26 cellular contexts compared by ENCODE assay signal in genomic region chr16:75343311-75343710, GRCh38.
DNase-seq lines count a peak whose midpoint lies in the region; ATAC-seq and TF ChIP-seq lines count a peak whose summit lies in the region.
"Had no signal": no experiment of that assay in that cellular context is flagged by ENCODE, and none has a peak within 500 bp of the region (broad histone marks: within the 10 kb centered on the region; RNA-seq: fewer than 3 reads in every experiment).

No MANE protein-coding gene starts in this region.

- TF ChIP-seq EP300 in SK-N-SH (IDR thresholded peaks at IDR 0.05; ENCODE audit: borderline replicate concordance in 1 of 2, low read depth in 1 of 2, low read length in 1 of 2) (no peak), suprapubic skin (IDR thresholded peaks at IDR 0.05) (no peak)

- no peak for ATAC-seq in SK-N-SH treated with all-trans-retinoic acid at 6 μM for 48 hours
- no peak for ATAC-seq in HG02678 (IDR thresholded peaks at IDR 0.05; ENCODE audit: unreplicated experiment)
- ATAC-seq in activated naive CD8-positive, alpha-beta T cell treated with anti-CD3 and anti-CD28 coated beads, Interleukin-2, amount 50 U/mL, for 24 hours: no peak
- ATAC-seq: activated CD8-positive, alpha-beta memory T cell treated with anti-CD3 and anti-CD28 coated beads, Interleukin-2, amount 10 ng/mL, durations not matched to agents 7 days and 5 days; CD8-positive, alpha-beta T cell; naive thymus-derived CD4-positive, alpha-beta T cell; stimulated activated effector memory CD8-positive, alpha-beta T cell treated with anti-CD3 and anti-CD28 coated beads, Interleukin-12 subunit alpha, Interleukin-12 subunit beta, amount 100 ng/mL, for 72 hours; T-helper 17 cell had no signal

- H3K4me3 Mint-ChIP-seq in activated naive CD8-positive, alpha-beta T cell treated with anti-CD3 and anti-CD28 coated beads, Interleukin-2, amount 50 U/mL, for 24 hours: no peak overlapping the region
- H3K4me3 Mint-ChIP-seq: activated CD4-positive, alpha-beta T cell treated with anti-CD3 and anti-CD28 coated beads, Interleukin-2, amount 10 ng/mL, durations not matched to agents 7 days and 5 days; activated CD8-positive, alpha-beta memory T cell treated with anti-CD3 and anti-CD28 coated beads, Interleukin-2, amount 10 ng/mL, durations not matched to agents 7 days and 5 days; activated naive CD4-positive, alpha-beta T cell treated with anti-CD3 and anti-CD28 coated beads, Interleukin-2, amount 50 U/mL, for 24 hours; CD8-positive, alpha-beta T cell; memory B cell; naive thymus-derived CD4-positive, alpha-beta T cell; stimulated activated effector memory CD8-positive, alpha-beta T cell treated with anti-CD3 and anti-CD28 coated beads, Interleukin-12 subunit alpha, Interleukin-12 subunit beta, amount 100 ng/mL, for 72 hours; T-helper 17 cell had no signal

- no peaks in the 10 kb centered on the region for H3K9me2 ChIP-seq in SK-N-SH

- peak overlapping the region; percentile 57 for H3K4me2 ChIP-seq in SK-N-SH
- H3K4me2 ChIP-seq: KMS-11 had no signal

- no peak overlapping the region for H3K27ac Mint-ChIP-seq in activated naive CD8-positive, alpha-beta T cell treated with anti-CD3 and anti-CD28 coated beads, Interleukin-2, amount 50 U/mL, for 24 hours
- H3K27ac Mint-ChIP-seq: activated CD4-positive, alpha-beta T cell treated with anti-CD3 and anti-CD28 coated beads, Interleukin-2, amount 10 ng/mL, durations not matched to agents 7 days and 5 days; activated CD8-positive, alpha-beta memory T cell treated with anti-CD3 and anti-CD28 coated beads, Interleukin-2, amount 10 ng/mL, durations not matched to agents 7 days and 5 days; activated naive CD4-positive, alpha-beta T cell treated with anti-CD3 and anti-CD28 coated beads, Interleukin-2, amount 50 U/mL, for 24 hours; CD8-positive, alpha-beta T cell; memory B cell; naive thymus-derived CD4-positive, alpha-beta T cell; T-helper 17 cell had no signal

- H3K4me3 ChIP-seq in SK-N-SH (ENCODE audit: low read depth in 2 of 2, low read length in 1 of 2): no peak overlapping the region
- H3K4me3 ChIP-seq in brain microvascular endothelial cell (ENCODE audit: low read depth, low read length): no peak overlapping the region
- no peak overlapping the region for H3K4me3 ChIP-seq in mesodermal cell (ENCODE audit: extremely low read depth, insufficient read depth, low read length, poor library complexity, severe bottlenecking)
- H3K4me3 ChIP-seq in suprapubic skin: no peak overlapping the region
- H3K4me3 ChIP-seq: SJSA1 had no signal

- CTCF ChIA-PET in SK-N-SH (lab: Yijun Ruan, JAX): interaction anchor here (0.8 to 2.6 kb wide), 3 partner anchors 13 to 110 kb away, joined by 3 to 12 read pairs (median 4); no protein-coding TSS in a partner anchor

- H3F3A ChIP-seq in SK-N-SH (replicated peaks; ENCODE audit: insufficient read depth): peaks cover 40% of the 10 kb centered on the region

- no peak for TF ChIP-seq POLR2A in suprapubic skin (IDR thresholded peaks at IDR 0.05)

- in situ Hi-C loops in brain microvascular endothelial cell (cut with HindIII; ENCODE audit: low pct_ligation_motif_present, low sequenced_read_pairs): no loop called here

- POLR2A ChIA-PET in SK-N-SH (lab: Yijun Ruan, JAX): no interaction called here

- no peaks in the 10 kb centered on the region for H4K20me1 ChIP-seq in SK-N-SH (ENCODE audit: insufficient read depth)

- H3K36me3 ChIP-seq in SK-N-SH (replicated peaks in 1 of 2; ENCODE audit: control insufficient read depth in 1 of 2, insufficient read depth in 2 of 2, low read length in 1 of 2): peaks cover 3 to 4% of the 10 kb centered on the region in 2 experiments
- H3K36me3 ChIP-seq in brain microvascular endothelial cell (replicated peaks): no peaks in the 10 kb centered on the region
- H3K36me3 ChIP-seq in mesodermal cell (ENCODE audit: control insufficient read depth, insufficient read depth, low read length): peaks cover 9% of the 10 kb centered on the region
- no peaks in the 10 kb centered on the region for H3K36me3 ChIP-seq in suprapubic skin

- TF ChIP-seq RAD21 in SK-N-SH (IDR thresholded peaks at IDR 0.05; ENCODE audit: low read length): no peak

- no peaks in the 10 kb centered on the region for H3K9me3 ChIP-seq in SK-N-SH
- no peaks in the 10 kb centered on the region for H3K9me3 ChIP-seq in mesodermal cell (ENCODE audit: control insufficient read depth, low read length)
- H3K9me3 ChIP-seq in suprapubic skin: no peaks in the 10 kb centered on the region
- H3K9me3 ChIP-seq: SJSA1 had no signal

- H3K36me3 Mint-ChIP-seq in activated naive CD8-positive, alpha-beta T cell treated with anti-CD3 and anti-CD28 coated beads, Interleukin-2, amount 50 U/mL, for 24 hours (ENCODE audit: low read depth): peaks cover 27% of the 10 kb centered on the region

- H3K27ac ChIP-seq in SK-N-SH (ENCODE audit: low read depth in 2 of 2, low read length in 1 of 2) (peak overlapping the region; percentile 23 to 81; a peak in 3 of 4 replicates), brain microvascular endothelial cell (peak overlapping the region; percentile 52), mesodermal cell (ENCODE audit: low read depth, low read length, severe bottlenecking) (peak overlapping the region; percentile 91), suprapubic skin (peak overlapping the region; percentile 1)
- H3K27ac ChIP-seq: 22Rv1, KMS-11, SJSA1 had no signal

- peaks cover 14% of the 10 kb centered on the region for H3K79me2 ChIP-seq in SK-N-SH (ENCODE audit: insufficient read depth)

- H3K27me3 Mint-ChIP-seq in activated naive CD8-positive, alpha-beta T cell treated with anti-CD3 and anti-CD28 coated beads, Interleukin-2, amount 50 U/mL, for 24 hours: peaks cover 2% of the 10 kb centered on the region
- H3K27me3 Mint-ChIP-seq: activated CD4-positive, alpha-beta T cell treated with anti-CD3 and anti-CD28 coated beads, Interleukin-2, amount 10 ng/mL, durations not matched to agents 7 days and 5 days; activated CD8-positive, alpha-beta memory T cell treated with anti-CD3 and anti-CD28 coated beads, Interleukin-2, amount 10 ng/mL, durations not matched to agents 7 days and 5 days; activated naive CD4-positive, alpha-beta T cell treated with anti-CD3 and anti-CD28 coated beads, Interleukin-2, amount 50 U/mL, for 24 hours; T-helper 17 cell had no signal

- H2AFZ ChIP-seq in SK-N-SH (ENCODE audit: low read depth): no peak overlapping the region

- no peak for TF ChIP-seq CTCF in SK-N-SH (IDR thresholded peaks at IDR 0.05)
- no peak for TF ChIP-seq CTCF in brain microvascular endothelial cell (IDR thresholded peaks at IDR 0.05; ENCODE audit: low read depth, low read length, missing control alignments)
- no peak for TF ChIP-seq CTCF in suprapubic skin (IDR thresholded peaks at IDR 0.05)

- H3K4me1 Mint-ChIP-seq in activated naive CD8-positive, alpha-beta T cell treated with anti-CD3 and anti-CD28 coated beads, Interleukin-2, amount 50 U/mL, for 24 hours: peaks cover 2% of the 10 kb centered on the region
- H3K4me1 Mint-ChIP-seq: activated CD8-positive, alpha-beta memory T cell treated with anti-CD3 and anti-CD28 coated beads, Interleukin-2, amount 10 ng/mL, durations not matched to agents 7 days and 5 days; activated naive CD4-positive, alpha-beta T cell treated with anti-CD3 and anti-CD28 coated beads, Interleukin-2, amount 50 U/mL, for 24 hours; stimulated activated effector memory CD8-positive, alpha-beta T cell treated with anti-CD3 and anti-CD28 coated beads, Interleukin-12 subunit alpha, Interleukin-12 subunit beta, amount 100 ng/mL, for 72 hours had no signal

- H3K27me3 ChIP-seq in SK-N-SH (ENCODE audit: insufficient read depth) (no peaks in the 10 kb centered on the region), brain microvascular endothelial cell (replicated peaks) (no peaks in the 10 kb centered on the region), suprapubic skin (no peaks in the 10 kb centered on the region)
- H3K27me3 ChIP-seq: SJSA1 had no signal

- 89% methylated on average over 1 of the region's 1 CpG for WGBS in SK-N-SH (ENCODE audit: low lambda C conversion rate)
- WGBS in mesodermal cell (ENCODE audit: insufficient coverage in 2 of 2), 2 experiments: 100% methylated on average over 1 of the region's 1 CpG
- whole genome bisulfite sequencing in suprapubic skin: 68% methylated on average over 1 of the region's 1 CpG

- DNase-seq in SK-N-SH: no peak
- DNase-seq in brain microvascular endothelial cell: no peak
- DNase-seq in suprapubic skin (ENCODE audit: low spot score in 2 of 2): no peak
- DNase-seq in NCI-H1105 treated with DMSO at 0.1 percent for 48 hours (lab: John Stamatoyannopoulos, UW): no peak
- no peak for DNase-seq in activated naive CD8-positive, alpha-beta T cell treated with anti-CD3 and anti-CD28 coated beads, Interleukin-2, amount 50 U/mL, for 24 hours
- DNase-seq: activated CD4-positive, alpha-beta T cell treated with anti-CD3 and anti-CD28 coated beads, Interleukin-2, amount 10 ng/mL, durations not matched to agents 7 days and 5 days; activated CD8-positive, alpha-beta memory T cell treated with anti-CD3 and anti-CD28 coated beads, Interleukin-2, amount 10 ng/mL, durations not matched to agents 7 days and 5 days; AML-193; CD8-positive, alpha-beta T cell; DMS153; effector CD8-positive, alpha-beta T cell; kidney; naive thymus-derived CD4-positive, alpha-beta T cell; NCI-H187 treated with DMSO at 0.1 percent for 48 hours; NCI-H345; stimulated activated CD4-positive, alpha-beta T cell treated with anti-CD3 and anti-CD28 coated beads, Interleukin-2, amount 100 ng/mL, for 24 hours; T-helper 17 cell had no signal

- no peaks in the 10 kb centered on the region for H3K9me3 Mint-ChIP-seq in activated naive CD8-positive, alpha-beta T cell treated with anti-CD3 and anti-CD28 coated beads, Interleukin-2, amount 50 U/mL, for 24 hours
- H3K9me3 Mint-ChIP-seq: activated CD4-positive, alpha-beta T cell treated with anti-CD3 and anti-CD28 coated beads, Interleukin-2, amount 10 ng/mL, durations not matched to agents 7 days and 5 days; activated naive CD4-positive, alpha-beta T cell treated with anti-CD3 and anti-CD28 coated beads, Interleukin-2, amount 50 U/mL, for 24 hours; CD8-positive, alpha-beta T cell; memory B cell; naive thymus-derived CD4-positive, alpha-beta T cell; stimulated activated effector memory CD8-positive, alpha-beta T cell treated with anti-CD3 and anti-CD28 coated beads, Interleukin-12 subunit alpha, Interleukin-12 subunit beta, amount 100 ng/mL, for 72 hours had no signal

- 0 out of 2 replicates have a peak overlapping the region, but pooled peaks have one; percentile 8 for H3K9ac ChIP-seq in SK-N-SH
- H3K9ac ChIP-seq: KMS-11 had no signal

- H3K4me1 ChIP-seq in SK-N-SH (ENCODE audit: control insufficient read depth in 1 of 2, insufficient read depth in 2 of 2, low read depth in 1 of 2, low read length in 1 of 2) (peaks cover 29 to 44% of the 10 kb centered on the region in 2 experiments), mesodermal cell (ENCODE audit: control insufficient read depth, insufficient read depth, low read length, poor library complexity, severe bottlenecking) (peaks cover 69% of the 10 kb centered on the region), suprapubic skin (peaks cover 23% of the 10 kb centered on the region)

TF ChIP-seq in SK-N-SH, 30 proteins besides CTCF, POLR2A, EP300 and RAD21 (continues in another document):
- TF ChIP-seq SIN3A (IDR thresholded peaks at IDR 0.05; ENCODE audit: borderline replicate concordance, low read depth, low read length) (no peak), TCF12 (IDR thresholded peaks at IDR 0.05) (no peak)

TF ChIP-seq in SK-N-SH treated with all-trans-retinoic acid at 6 μM for 48 hours, 23 proteins besides CTCF, POLR2A, EP300 and RAD21 (continues in another document):
- TF ChIP-seq OSR1 (CRISPR knock-in tag; IDR thresholded peaks at IDR 0.05): no peak

Comparison
In these comparisons a context has a peak if more than half of its experiments do, and no peak if none do; other contexts are left out.
1. H3K27ac ChIP-seq: peak in every context shown above with its lines; median percentile 91 in mesodermal cell; 52 in SK-N-SH; 52 in brain microvascular endothelial cell; 1 in suprapubic skin.